27 cellular contexts compared by ENCODE assay signal in the genomic region with DNA sequence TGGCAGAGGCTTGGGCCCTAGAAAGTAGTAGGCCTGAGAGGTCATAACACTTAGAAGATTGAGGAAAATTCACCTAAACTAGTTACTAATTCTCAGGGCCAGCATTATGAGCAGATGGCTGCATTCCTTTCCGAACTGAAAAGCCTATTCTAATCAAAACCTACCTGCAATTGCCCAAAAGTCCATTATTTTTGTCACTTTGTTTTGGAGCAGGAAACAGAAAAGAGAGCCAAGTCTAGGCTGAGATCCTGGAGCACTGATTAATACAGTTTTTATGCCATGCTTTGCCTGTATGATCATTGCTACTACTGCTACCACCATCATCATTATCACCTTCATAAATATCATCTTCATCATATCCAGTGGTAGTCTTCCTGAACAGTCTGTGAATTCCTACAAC. TPM values are rescaled to one million over a fixed set of nuclear protein-coding genes. Genes with fewer than 3 reads are reported as not detected.
"Had no signal": no experiment of that assay in that cellular context is flagged by ENCODE, and none has a peak within 500 bp of the region (broad histone marks: within the 10 kb centered on the region; RNA-seq: fewer than 3 reads in every experiment).

No MANE protein-coding gene starts in this region.

- H3K27me3 ChIP-seq: SJSA1 had no signal

- H3K27ac Mint-ChIP-seq: IgD-negative memory B cell had no signal

- H3K9me3 ChIP-seq: SJSA1 had no signal

- H3K4me3 ChIP-seq: K562, SJSA1, SK-N-MC had no signal

- H3K4me1 ChIP-seq: SJSA1 had no signal

- H3K9me3 Mint-ChIP-seq: IgD-negative memory B cell had no signal

- H3K27ac ChIP-seq: KMS-11, SJSA1, SK-N-MC had no signal

- ATAC-seq: K562, Panc1, PC-3 had no signal

- H3K4me3 Mint-ChIP-seq: IgD-negative memory B cell had no signal

- H3K4me1 Mint-ChIP-seq: IgD-negative memory B cell had no signal

- DNase-seq: Kasumi-1, MM.1S, NCI-H1092 treated with DMSO at 0.1 percent for 48 hours, NCI-H1436, NCI-H187, NCI-H2029, NCI-H2081 treated with DMSO at 0.1 percent for 48 hours, NCI-H2171, NCI-H226, NCI-H446, NCI-H510A, NCI-H524 treated with DMSO at 0.1 percent for 48 hours, NCI-H69, NCI-H774, PC-3, Right ventricle myocardium superior, RPMI8226, SIG-M5 had no signal

- H3K36me3 ChIP-seq: SJSA1 had no signal

- H3K9ac ChIP-seq: KMS-11 had no signal

- H3K4me2 ChIP-seq: KMS-11 had no signal

RNA-seq across cellular contexts. Expression of a gene that starts 14.7 kb away (rescaled TPM):
- total RNA-seq: HT-29, K562, OCI-LY7, PC-3 had no signal
- polyA plus RNA-seq: IgD-negative memory B cell had no signal

RNA-seq across cellular contexts. Expression of a gene that starts 36.9 kb away (rescaled TPM):
- total RNA-seq: HT-29, M059J, PC-3, SJSA1 had no signal
- polyA plus RNA-seq: IgD-negative memory B cell had no signal
